Comparison of ENCODE assay signal across 27 cellular contexts in genomic region chr22:48640890-48641771, GRCh38.
DNase-seq lines count a peak whose midpoint lies in the region; ATAC-seq and TF ChIP-seq lines count a peak whose summit lies in the region.
"Had no signal": no experiment of that assay in that cellular context is flagged by ENCODE, and none has a peak within 500 bp of the region (broad histone marks: within the 10 kb centered on the region; RNA-seq: fewer than 3 reads in every experiment).

No MANE protein-coding gene starts in this region.

- no peak overlapping the region for H3K27ac Mint-ChIP-seq in activated CD8-positive, alpha-beta T cell treated with anti-CD3 and anti-CD28 coated beads for 36 hours
- H3K27ac Mint-ChIP-seq in nephron: peak overlapping the region in 2 of 3 experiments; percentile 58 to 91
- H3K27ac Mint-ChIP-seq: activated T-helper 17 cell treated with anti-CD3 and anti-CD28 coated beads, Interleukin-2, amount 50 U/mL, for 72 hours; B cell; memory B cell had no signal

- H3K9me3 ChIP-seq in A673 (ENCODE audit: low read depth, low read length, poor library complexity, severe bottlenecking) (no peaks in the 10 kb centered on the region), HEK293 (ENCODE audit: control insufficient read depth, insufficient read depth, low read depth, low read length) (no peaks in the 10 kb centered on the region), Karpas-422 (ENCODE audit: low read length) (no peaks in the 10 kb centered on the region), OCI-LY7 (ENCODE audit: low read length) (no peaks in the 10 kb centered on the region)
- H3K9me3 ChIP-seq: A549, psoas muscle, testis, vagina had no signal

- peaks cover 8% of the 10 kb centered on the region for H3K4me1 Mint-ChIP-seq in activated CD8-positive, alpha-beta T cell treated with anti-CD3 and anti-CD28 coated beads for 36 hours (ENCODE audit: low read depth)
- peaks cover 42% of the 10 kb centered on the region for H3K4me1 Mint-ChIP-seq in nephron
- H3K4me1 Mint-ChIP-seq: activated T-helper 17 cell treated with anti-CD3 and anti-CD28 coated beads, Interleukin-2, amount 50 U/mL, for 72 hours; memory B cell had no signal

- no peaks in the 10 kb centered on the region for H3K9me3 Mint-ChIP-seq in activated CD8-positive, alpha-beta T cell treated with anti-CD3 and anti-CD28 coated beads for 36 hours
- no peaks in the 10 kb centered on the region for H3K9me3 Mint-ChIP-seq in nephron
- H3K9me3 Mint-ChIP-seq: activated T-helper 17 cell treated with anti-CD3 and anti-CD28 coated beads, Interleukin-2, amount 50 U/mL, for 72 hours; H9; memory B cell had no signal

- peak; percentile 42 for ATAC-seq in activated CD8-positive, alpha-beta T cell treated with anti-CD3 and anti-CD28 coated beads for 36 hours
- no peak for ATAC-seq in HG03045 (IDR thresholded peaks at IDR 0.05; ENCODE audit: unreplicated experiment)
- ATAC-seq: A549; activated T-helper 17 cell treated with anti-CD3 and anti-CD28 coated beads, Interleukin-2, amount 50 U/mL, for 72 hours; left colon; psoas muscle had no signal

- H3K4me1 ChIP-seq in A673 (ENCODE audit: insufficient read depth, low read length, poor library complexity, severe bottlenecking): peaks cover 26% of the 10 kb centered on the region
- H3K4me1 ChIP-seq in HEK293 (ENCODE audit: control insufficient read depth, insufficient read depth, low read length): no peaks in the 10 kb centered on the region
- no peaks in the 10 kb centered on the region for H3K4me1 ChIP-seq in Karpas-422 (ENCODE audit: low read length)
- H3K4me1 ChIP-seq in OCI-LY7 (ENCODE audit: insufficient read depth, low read length, poor library complexity, severe bottlenecking): no peaks in the 10 kb centered on the region
- H3K4me1 ChIP-seq: A549, psoas muscle, testis, vagina had no signal

- H3K9ac ChIP-seq in Karpas-422 (ENCODE audit: low read length): no peak overlapping the region

- no peak overlapping the region for H2AFZ ChIP-seq in Karpas-422 (ENCODE audit: low read length)
- H2AFZ ChIP-seq in OCI-LY7 (ENCODE audit: low read length): no peak overlapping the region
- H2AFZ ChIP-seq: PC-9 had no signal

- H3K79me2 ChIP-seq in Karpas-422 (ENCODE audit: low read length) (no peaks in the 10 kb centered on the region), OCI-LY7 (ENCODE audit: insufficient read depth, low read depth, low read length) (no peaks in the 10 kb centered on the region)

- BruUV-seq in A673 (replicated peaks; lab: Mats Ljungman, UMichigan): no TSS peak
- BruUV-seq in OCI-LY7 (replicated peaks; lab: Mats Ljungman, UMichigan): no TSS peak

- H3K36me3 ChIP-seq in A673 (ENCODE audit: insufficient read depth, low read length, poor library complexity, severe bottlenecking) (no peaks in the 10 kb centered on the region), HEK293 (ENCODE audit: control insufficient read depth in 2 of 2, insufficient read depth in 1 of 2, low read length in 2 of 2) (no peaks in the 10 kb centered on the region), Karpas-422 (ENCODE audit: insufficient read depth, low read length) (no peaks in the 10 kb centered on the region), OCI-LY7 (ENCODE audit: insufficient read depth, low read length) (no peaks in the 10 kb centered on the region)
- H3K36me3 ChIP-seq: vagina had no signal

- TF ChIP-seq CTCF in A673 (conservative IDR thresholded peaks at IDR 0.05; ENCODE audit: low read depth, low read length) (no peak), HEK293 (tag by site-specific recombination; IDR thresholded peaks at IDR 0.05) (no peak), nephron (IDR thresholded peaks at IDR 0.05; ENCODE audit: unreplicated experiment in 3 of 3) (no peak), OCI-LY7 (conservative IDR thresholded peaks at IDR 0.05; ENCODE audit: low read length) (no peak)
- TF ChIP-seq CTCF in activated CD8-positive, alpha-beta T cell treated with anti-CD3 and anti-CD28 coated beads for 36 hours (IDR thresholded peaks at IDR 0.05): no peak

- no peak for DNase-seq in A673 (ENCODE audit: low spot score)
- DNase-seq in activated CD8-positive, alpha-beta T cell treated with anti-CD3 and anti-CD28 coated beads for 36 hours: peak; percentile 28
- DNase-seq in activated naive CD4-positive, alpha-beta T cell treated with anti-CD3 and anti-CD28 coated beads, Interleukin-2, amount 50 U/mL, for 16 hours: no peak
- DNase-seq in Karpas-422: no peak
- no peak for DNase-seq in OCI-LY7 (ENCODE audit: low spot score)
- DNase-seq: COR-L47; DMS79; GF-D8; H9; left colon; NCI-H1417; NCI-H510A treated with DMSO at 0.1 percent for 48 hours; NK-92 treated with Interleukin-12 subunit alpha and Interleukin-12 subunit beta, amount 100 ng/mL, for 24 hours; PC-9; psoas muscle; SHP77; stimulated activated CD4-positive, alpha-beta T cell treated with anti-CD3 and anti-CD28 coated beads, Interleukin-15, amount 100 ng/mL, for 24 hours; stimulated activated naive CD4-positive, alpha-beta T cell; testis had no signal

- H3K27ac ChIP-seq in A673 (ENCODE audit: low read depth, low read length, poor library complexity, severe bottlenecking) (peak overlapping the region; percentile 37), HEK293 (ENCODE audit: extremely low read depth, low read depth, low read length) (no peak overlapping the region), Karpas-422 (ENCODE audit: low read length) (no peak overlapping the region), OCI-LY7 (ENCODE audit: low read depth, low read length, poor library complexity, severe bottlenecking) (no peak overlapping the region)
- H3K27ac ChIP-seq: A549, PC-9, psoas muscle, testis, vagina had no signal

- H3K4me3 ChIP-seq in A673 (ENCODE audit: low read depth, low read length, poor library complexity, severe bottlenecking) (no peak overlapping the region), HEK293 (ENCODE audit: low read depth, low read length) (no peak overlapping the region), Karpas-422 (ENCODE audit: low read length) (no peak overlapping the region), OCI-LY7 (ENCODE audit: low read depth, low read length, poor library complexity, severe bottlenecking) (no peak overlapping the region)
- H3K4me3 ChIP-seq: A549, PC-9, psoas muscle, testis, vagina had no signal

- H3K36me3 Mint-ChIP-seq in activated CD8-positive, alpha-beta T cell treated with anti-CD3 and anti-CD28 coated beads for 36 hours (ENCODE audit: low read depth): no peaks in the 10 kb centered on the region
- no peaks in the 10 kb centered on the region for H3K36me3 Mint-ChIP-seq in nephron (ENCODE audit: low read depth)
- H3K36me3 Mint-ChIP-seq: memory B cell had no signal

- H3K27me3 Mint-ChIP-seq in activated CD8-positive, alpha-beta T cell treated with anti-CD3 and anti-CD28 coated beads for 36 hours: no peaks in the 10 kb centered on the region
- peaks cover 5% of the 10 kb centered on the region for H3K27me3 Mint-ChIP-seq in nephron (ENCODE audit: low read depth)
- H3K27me3 Mint-ChIP-seq: activated T-helper 17 cell treated with anti-CD3 and anti-CD28 coated beads, Interleukin-2, amount 50 U/mL, for 72 hours; memory B cell had no signal

- H3K27me3 ChIP-seq in A673 (replicated peaks; ENCODE audit: insufficient read depth, low read depth, low read length, poor library complexity) (no peaks in the 10 kb centered on the region), Karpas-422 (ENCODE audit: low read length) (no peaks in the 10 kb centered on the region)
- H3K27me3 ChIP-seq: testis, vagina had no signal

- CTCF ChIA-PET in A673 (lab: Charles Lee) (no interaction called here), HEK293 (lab: Yijun Ruan, JAX) (no interaction called here), OCI-LY7 (lab: Charles Lee; ENCODE audit: unreplicated experiment) (no interaction called here)
- CTCF ChIA-PET in activated CD8-positive, alpha-beta T cell treated with anti-CD3 and anti-CD28 coated beads for 36 hours (lab: Charles Lee): no interaction called here

- H3K4me3 Mint-ChIP-seq in activated CD8-positive, alpha-beta T cell treated with anti-CD3 and anti-CD28 coated beads for 36 hours: no peak overlapping the region
- no peak overlapping the region for H3K4me3 Mint-ChIP-seq in nephron
- H3K4me3 Mint-ChIP-seq: activated T-helper 17 cell treated with anti-CD3 and anti-CD28 coated beads, Interleukin-2, amount 50 U/mL, for 72 hours; B cell; H9; memory B cell had no signal

- intact Hi-C loops in A673 (cut with micrococcal nuclease; ENCODE audit: unreplicated experiment) (no loop called here), OCI-LY7 (cut with micrococcal nuclease; ENCODE audit: unreplicated experiment) (no loop called here)
- intact Hi-C loops in activated CD8-positive, alpha-beta T cell treated with anti-CD3 and anti-CD28 coated beads for 36 hours (cut with micrococcal nuclease): no loop called here

- POLR2A ChIA-PET in A673 (lab: Charles Lee; ENCODE audit: low non-redundant PET) (no interaction called here), HEK293 (lab: Yijun Ruan, JAX) (no interaction called here), OCI-LY7 (lab: Charles Lee) (no interaction called here)
- POLR2A ChIA-PET in activated CD8-positive, alpha-beta T cell treated with anti-CD3 and anti-CD28 coated beads for 36 hours (lab: Charles Lee): no interaction called here

- H4K20me1 ChIP-seq in Karpas-422 (ENCODE audit: insufficient read depth, low read depth, low read length) (no peaks in the 10 kb centered on the region), OCI-LY7 (ENCODE audit: insufficient read depth, low read length) (no peaks in the 10 kb centered on the region)

- H3K9me2 ChIP-seq in Karpas-422 (replicated peaks; ENCODE audit: insufficient read depth, low read length) (no peaks in the 10 kb centered on the region), OCI-LY7 (ENCODE audit: insufficient read depth, low read length) (no peaks in the 10 kb centered on the region)

- H3K4me2 ChIP-seq in Karpas-422 (ENCODE audit: low read depth, low read length, poor library complexity, severe bottlenecking) (no peak overlapping the region), OCI-LY7 (ENCODE audit: low read length) (no peak overlapping the region)
- H3K4me2 ChIP-seq: A549, PC-9 had no signal

TF ChIP-seq in HEK293, 187 proteins besides CTCF, POLR2A, EP300 and RAD21 (continues in another document):
- TF ChIP-seq ZNF449 (tag by site-specific recombination; IDR thresholded peaks at IDR 0.05): no peak
- peak; percentile 56 for TF ChIP-seq GLIS1 (tag by site-specific recombination; IDR thresholded peaks at IDR 0.05)
